ENCODE assay signal across 29 cellular contexts in the genomic region with DNA sequence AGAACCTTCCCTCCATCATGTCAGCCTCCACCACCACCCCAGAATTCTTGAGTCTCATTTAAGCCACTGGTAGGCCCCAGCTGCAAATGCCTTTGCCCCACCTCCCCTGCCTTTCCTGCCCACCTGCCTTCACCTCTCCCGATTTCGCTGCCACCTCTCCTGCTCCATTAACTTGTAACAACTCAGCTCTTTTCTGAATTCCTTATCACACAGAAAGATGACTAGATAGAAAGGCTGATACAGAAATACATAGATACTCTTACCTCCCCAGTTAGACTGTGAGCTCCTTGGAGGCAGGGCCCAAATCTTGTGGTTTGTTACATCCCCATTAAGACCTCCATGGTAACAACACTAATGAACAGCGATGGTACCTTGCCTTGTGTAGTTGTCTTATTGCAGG.
"Had no signal": no experiment of that assay in that cellular context is flagged by ENCODE, and none has a peak within 500 bp of the region (broad histone marks: within the 10 kb centered on the region; RNA-seq: fewer than 3 reads in every experiment).

No MANE protein-coding gene starts in this region.

- H3K27ac ChIP-seq: ascending aorta, breast epithelium, cardiac muscle cell, colonic mucosa, epithelial cell of prostate, esophagus squamous epithelium, gastroesophageal sphincter had no signal

- H3K9me3 Mint-ChIP-seq: activated CD4-positive, alpha-beta memory T cell treated with anti-CD3 and anti-CD28 coated beads, Interleukin-2, amount 10 ng/mL, durations not matched to agents 7 days and 5 days; activated CD4-positive, alpha-beta T cell treated with anti-CD3 and anti-CD28 coated beads, Interleukin-2, amount 10 ng/mL, durations not matched to agents 7 days and 5 days; activated naive CD4-positive, alpha-beta T cell treated with anti-CD3 and anti-CD28 coated beads, Interleukin-2, amount 10 ng/mL, durations not matched to agents 7 days and 5 days had no signal

- H3K27ac Mint-ChIP-seq: activated CD4-positive, alpha-beta memory T cell treated with anti-CD3 and anti-CD28 coated beads, Interleukin-2, amount 10 ng/mL, durations not matched to agents 7 days and 5 days; activated CD4-positive, alpha-beta T cell treated with anti-CD3 and anti-CD28 coated beads, Interleukin-2, amount 10 ng/mL, durations not matched to agents 7 days and 5 days; activated naive CD4-positive, alpha-beta T cell treated with anti-CD3 and anti-CD28 coated beads, Interleukin-2, amount 10 ng/mL, durations not matched to agents 7 days and 5 days; activated naive CD4-positive, alpha-beta T cell treated with anti-CD3 and anti-CD28 coated beads, Interleukin-2, amount 50 U/mL, for 72 hours; activated naive CD8-positive, alpha-beta T cell treated with anti-CD3 and anti-CD28 coated beads, Interleukin-2, amount 10 ng/mL, durations not matched to agents 7 days and 5 days; activated T-cell treated with anti-CD3 and anti-CD28 coated beads, Interleukin-2, amount 50 U/mL, for 24 hours; activated T-cell treated with anti-CD3 and anti-CD28 coated beads, Interleukin-2, amount 50 U/mL, for 72 hours had no signal

- FAIRE-seq: endometrium, endothelial cell of umbilical vein had no signal

- DNase-seq: activated CD4-positive, alpha-beta memory T cell treated with anti-CD3 and anti-CD28 coated beads, Interleukin-2, amount 10 ng/mL, durations not matched to agents 7 days and 5 days; activated CD4-positive, alpha-beta T cell treated with anti-CD3 and anti-CD28 coated beads for 1 hour; activated CD4-positive, alpha-beta T cell treated with anti-CD3 and anti-CD28 coated beads for 4 hours; activated CD4-positive, alpha-beta T cell treated with anti-CD3 and anti-CD28 coated beads, Interleukin-2, amount 10 ng/mL, durations not matched to agents 7 days and 5 days; activated CD4-positive, alpha-beta T cell treated with anti-CD3 and anti-CD28 coated beads, Interleukin-2, amount 50 U/mL, for 4 hours; activated CD8-positive, alpha-beta memory T cell treated with anti-CD3 and anti-CD28 coated beads, Interleukin-2, amount 50 U/mL, for 48 hours; activated gamma-delta T cell; activated naive CD4-positive, alpha-beta T cell; activated naive CD4-positive, alpha-beta T cell treated with anti-CD3 and anti-CD28 coated beads, Interleukin-2, amount 10 ng/mL, durations not matched to agents 7 days and 5 days; activated naive CD8-positive, alpha-beta T cell treated with anti-CD3 and anti-CD28 coated beads, Interleukin-2, amount 10 ng/mL, durations not matched to agents 7 days and 5 days; activated T-cell treated with anti-CD3 and anti-CD28 coated beads for 4 hours; activated T-cell treated with anti-CD3 and anti-CD28 coated beads, Interleukin-2, amount 50 U/mL, for 24 hours; activated T-cell treated with anti-CD3 and anti-CD28 coated beads, Interleukin-2, amount 50 U/mL, for 72 hours; central memory CD4-positive, alpha-beta T cell; cerebellar nuclear complex; colonic mucosa; effector CD8-positive, alpha-beta T cell; esophagus squamous epithelium; foreskin melanocyte; T-helper 2 cell had no signal

- H3K36me3 ChIP-seq: ascending aorta, breast epithelium, cardiac muscle cell, colonic mucosa, esophagus squamous epithelium, gastroesophageal sphincter had no signal

- H3K4me1 Mint-ChIP-seq: activated CD4-positive, alpha-beta memory T cell treated with anti-CD3 and anti-CD28 coated beads, Interleukin-2, amount 10 ng/mL, durations not matched to agents 7 days and 5 days; activated CD4-positive, alpha-beta T cell treated with anti-CD3 and anti-CD28 coated beads, Interleukin-2, amount 10 ng/mL, durations not matched to agents 7 days and 5 days; activated naive CD4-positive, alpha-beta T cell treated with anti-CD3 and anti-CD28 coated beads, Interleukin-2, amount 10 ng/mL, durations not matched to agents 7 days and 5 days; activated naive CD8-positive, alpha-beta T cell treated with anti-CD3 and anti-CD28 coated beads, Interleukin-2, amount 10 ng/mL, durations not matched to agents 7 days and 5 days had no signal

- H3K4me1 ChIP-seq: breast epithelium, colonic mucosa had no signal

- H3K36me3 Mint-ChIP-seq: activated naive CD4-positive, alpha-beta T cell treated with anti-CD3 and anti-CD28 coated beads, Interleukin-2, amount 10 ng/mL, durations not matched to agents 7 days and 5 days; activated naive CD8-positive, alpha-beta T cell treated with anti-CD3 and anti-CD28 coated beads, Interleukin-2, amount 10 ng/mL, durations not matched to agents 7 days and 5 days had no signal

- H3K27me3 Mint-ChIP-seq: activated CD4-positive, alpha-beta T cell treated with anti-CD3 and anti-CD28 coated beads, Interleukin-2, amount 10 ng/mL, durations not matched to agents 7 days and 5 days; activated naive CD8-positive, alpha-beta T cell treated with anti-CD3 and anti-CD28 coated beads, Interleukin-2, amount 10 ng/mL, durations not matched to agents 7 days and 5 days; activated T-cell treated with anti-CD3 and anti-CD28 coated beads, Interleukin-2, amount 50 U/mL, for 24 hours had no signal

- H3K9me3 ChIP-seq: ascending aorta, breast epithelium, colonic mucosa, esophagus squamous epithelium, gastroesophageal sphincter had no signal

- H3K4me3 ChIP-seq: ascending aorta, breast epithelium, cardiac muscle cell, colonic mucosa, esophagus squamous epithelium, gastroesophageal sphincter had no signal

- ATAC-seq: activated naive CD4-positive, alpha-beta T cell treated with anti-CD3 and anti-CD28 coated beads, Interleukin-2, amount 50 U/mL, for 72 hours; activated T-cell treated with anti-CD3 and anti-CD28 coated beads, Interleukin-2, amount 50 U/mL, for 72 hours; gastroesophageal sphincter had no signal

- H3K4me3 Mint-ChIP-seq: activated CD4-positive, alpha-beta memory T cell treated with anti-CD3 and anti-CD28 coated beads, Interleukin-2, amount 10 ng/mL, durations not matched to agents 7 days and 5 days; activated CD4-positive, alpha-beta T cell treated with anti-CD3 and anti-CD28 coated beads, Interleukin-2, amount 10 ng/mL, durations not matched to agents 7 days and 5 days; activated naive CD4-positive, alpha-beta T cell treated with anti-CD3 and anti-CD28 coated beads, Interleukin-2, amount 10 ng/mL, durations not matched to agents 7 days and 5 days; activated naive CD8-positive, alpha-beta T cell treated with anti-CD3 and anti-CD28 coated beads, Interleukin-2, amount 10 ng/mL, durations not matched to agents 7 days and 5 days; activated T-cell treated with anti-CD3 and anti-CD28 coated beads, Interleukin-2, amount 50 U/mL, for 24 hours; activated T-cell treated with anti-CD3 and anti-CD28 coated beads, Interleukin-2, amount 50 U/mL, for 72 hours; brain had no signal

- H3K27me3 ChIP-seq: ascending aorta, breast epithelium, cardiac muscle cell, colonic mucosa, esophagus squamous epithelium, gastroesophageal sphincter had no signal
